In the genomic region with DNA sequence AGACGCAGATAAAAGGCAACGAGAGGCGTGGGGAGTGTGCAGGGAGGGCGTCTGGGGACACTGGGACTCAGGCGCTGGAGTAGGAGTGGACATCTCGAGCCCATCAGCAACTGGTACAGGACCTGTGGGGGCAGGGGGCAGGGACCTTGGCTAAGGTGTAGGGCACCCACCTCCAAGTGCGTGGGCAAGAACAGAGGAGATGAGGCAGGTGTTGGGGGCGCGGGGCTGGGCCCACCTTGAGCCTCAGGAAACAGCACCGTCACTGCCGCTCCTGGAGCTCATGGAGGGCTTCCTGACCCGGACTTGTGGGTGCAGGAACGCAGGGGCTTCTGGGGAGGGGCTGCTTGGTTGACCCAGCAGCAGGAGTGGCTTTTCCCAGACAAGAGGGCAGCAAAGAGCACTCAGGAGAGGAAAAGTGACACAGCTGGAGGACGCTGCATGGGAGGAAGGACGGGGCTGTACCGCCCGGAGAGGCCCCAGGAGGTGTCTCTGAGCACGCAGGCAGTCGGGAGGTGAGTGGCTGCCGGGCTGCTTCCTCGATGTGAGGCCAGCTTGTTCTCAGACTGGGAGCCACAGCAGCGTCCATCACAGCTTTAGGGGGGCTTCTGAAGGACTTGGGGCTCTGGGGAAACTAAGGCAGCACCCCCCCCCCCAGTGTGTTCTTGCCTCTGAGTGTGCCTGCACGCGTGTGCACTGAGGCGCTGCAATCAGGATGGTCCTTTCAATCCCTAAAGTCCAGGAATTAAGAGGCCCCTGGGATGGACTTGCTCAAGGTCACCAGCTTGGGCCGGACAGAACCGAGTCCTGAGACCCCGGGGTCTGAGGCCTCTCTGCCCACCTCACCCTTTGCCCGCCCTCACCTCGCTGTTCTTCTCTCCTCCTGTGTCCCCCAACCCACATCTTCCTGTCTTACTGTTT, we compare ENCODE assay signal across 2 cellular contexts.
A peak's percentile ranks its signal among the peaks of the same experiment; 100 is the strongest.
TF ChIP-seq lines count a peak whose summit lies in the region.

No MANE protein-coding gene starts in this region.

TF ChIP-seq in HEK293, 187 proteins besides CTCF, POLR2A, EP300 and RAD21 (continues in another document):
- TF ChIP-seq ZFHX2 (tag by site-specific recombination; conservative IDR thresholded peaks at IDR 0.05): 0 out of 2 replicates have a peak, but pooled peaks have one; percentile 20
- TF ChIP-seq ZNF624 (tag by site-specific recombination; IDR thresholded peaks at IDR 0.05): no peak
- no peak for TF ChIP-seq PATZ1 (tag by site-specific recombination; IDR thresholded peaks at IDR 0.05)
- no peak for TF ChIP-seq OVOL3 (tag by site-specific recombination; IDR thresholded peaks at IDR 0.05)
- TF ChIP-seq ZSCAN23 (tag by site-specific recombination; IDR thresholded peaks at IDR 0.05): no peak
- TF ChIP-seq ZNF266 (tag by site-specific recombination; IDR thresholded peaks at IDR 0.05; ENCODE audit: low read depth): no peak
- TF ChIP-seq ZNF335 (tag by site-specific recombination; conservative IDR thresholded peaks at IDR 0.05): no peak
- peak; percentile 50; the same call in 1 of the 2 replicates for TF ChIP-seq EGR2 (tag by site-specific recombination; IDR thresholded peaks at IDR 0.05; ENCODE audit: low read depth)
- no peak for TF ChIP-seq ZNF621 (tag by site-specific recombination; IDR thresholded peaks at IDR 0.05)
- no peak for TF ChIP-seq SALL2 (tag by site-specific recombination; IDR thresholded peaks at IDR 0.05; ENCODE audit: borderline replicate concordance)
- TF ChIP-seq, protein P1, sequence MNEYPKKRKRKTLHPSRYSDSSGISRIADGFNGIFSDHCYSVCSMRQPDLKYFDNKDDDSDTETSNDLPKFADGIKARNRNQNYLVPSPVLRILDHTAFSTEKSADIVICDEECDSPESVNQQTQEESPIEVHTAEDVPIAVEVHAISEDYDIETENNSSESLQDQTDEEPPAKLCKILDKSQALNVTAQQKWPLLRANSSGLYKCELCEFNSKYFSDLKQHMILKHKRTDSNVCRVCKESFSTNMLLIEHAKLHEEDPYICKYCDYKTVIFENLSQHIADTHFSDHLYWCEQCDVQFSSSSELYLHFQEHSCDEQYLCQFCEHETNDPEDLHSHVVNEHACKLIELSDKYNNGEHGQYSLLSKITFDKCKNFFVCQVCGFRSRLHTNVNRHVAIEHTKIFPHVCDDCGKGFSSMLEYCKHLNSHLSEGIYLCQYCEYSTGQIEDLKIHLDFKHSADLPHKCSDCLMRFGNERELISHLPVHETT (tag by site-specific recombination; IDR thresholded peaks at IDR 0.05): no peak
- no peak for TF ChIP-seq ZNF26 (tag by site-specific recombination; IDR thresholded peaks at IDR 0.05)
- TF ChIP-seq ZNF416 (tag by site-specific recombination; IDR thresholded peaks at IDR 0.05): no peak
- no peak for TF ChIP-seq PRDM1 (tag by site-specific recombination; IDR thresholded peaks at IDR 0.05)
- TF ChIP-seq ZNF2 (tag by site-specific recombination; IDR thresholded peaks at IDR 0.05): no peak
- peak; percentile 66 for TF ChIP-seq ZIC2 (tag by site-specific recombination; IDR thresholded peaks at IDR 0.05)
- TF ChIP-seq, protein P2, sequence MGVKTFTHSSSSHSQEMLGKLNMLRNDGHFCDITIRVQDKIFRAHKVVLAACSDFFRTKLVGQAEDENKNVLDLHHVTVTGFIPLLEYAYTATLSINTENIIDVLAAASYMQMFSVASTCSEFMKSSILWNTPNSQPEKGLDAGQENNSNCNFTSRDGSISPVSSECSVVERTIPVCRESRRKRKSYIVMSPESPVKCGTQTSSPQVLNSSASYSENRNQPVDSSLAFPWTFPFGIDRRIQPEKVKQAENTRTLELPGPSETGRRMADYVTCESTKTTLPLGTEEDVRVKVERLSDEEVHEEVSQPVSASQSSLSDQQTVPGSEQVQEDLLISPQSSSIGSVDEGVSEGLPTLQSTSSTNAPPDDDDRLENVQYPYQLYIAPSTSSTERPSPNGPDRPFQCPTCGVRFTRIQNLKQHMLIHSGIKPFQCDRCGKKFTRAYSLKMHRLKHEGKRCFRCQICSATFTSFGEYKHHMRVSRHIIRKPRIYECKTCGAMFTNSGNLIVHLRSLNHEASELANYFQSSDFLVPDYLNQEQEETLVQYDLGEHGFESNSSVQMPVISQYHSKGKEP (tag by site-specific recombination; IDR thresholded peaks at IDR 0.05): no peak
- TF ChIP-seq ZNF18 (tag by site-specific recombination; IDR thresholded peaks at IDR 0.05): no peak

TF ChIP-seq in WTC11, 78 proteins besides CTCF, POLR2A, EP300 and RAD21:
- TF ChIP-seq ZNF423 (CRISPR knock-in tag; IDR thresholded peaks at IDR 0.05) (0 out of 2 replicates have a peak, but pooled peaks have one; percentile 13), ATF3 (CRISPR knock-in tag; conservative IDR thresholded peaks at IDR 0.05) (no peak), E2F4 (CRISPR knock-in tag; IDR thresholded peaks at IDR 0.05; ENCODE audit: borderline replicate concordance, low read depth) (no peak)
- TF ChIP-seq, protein P3, sequence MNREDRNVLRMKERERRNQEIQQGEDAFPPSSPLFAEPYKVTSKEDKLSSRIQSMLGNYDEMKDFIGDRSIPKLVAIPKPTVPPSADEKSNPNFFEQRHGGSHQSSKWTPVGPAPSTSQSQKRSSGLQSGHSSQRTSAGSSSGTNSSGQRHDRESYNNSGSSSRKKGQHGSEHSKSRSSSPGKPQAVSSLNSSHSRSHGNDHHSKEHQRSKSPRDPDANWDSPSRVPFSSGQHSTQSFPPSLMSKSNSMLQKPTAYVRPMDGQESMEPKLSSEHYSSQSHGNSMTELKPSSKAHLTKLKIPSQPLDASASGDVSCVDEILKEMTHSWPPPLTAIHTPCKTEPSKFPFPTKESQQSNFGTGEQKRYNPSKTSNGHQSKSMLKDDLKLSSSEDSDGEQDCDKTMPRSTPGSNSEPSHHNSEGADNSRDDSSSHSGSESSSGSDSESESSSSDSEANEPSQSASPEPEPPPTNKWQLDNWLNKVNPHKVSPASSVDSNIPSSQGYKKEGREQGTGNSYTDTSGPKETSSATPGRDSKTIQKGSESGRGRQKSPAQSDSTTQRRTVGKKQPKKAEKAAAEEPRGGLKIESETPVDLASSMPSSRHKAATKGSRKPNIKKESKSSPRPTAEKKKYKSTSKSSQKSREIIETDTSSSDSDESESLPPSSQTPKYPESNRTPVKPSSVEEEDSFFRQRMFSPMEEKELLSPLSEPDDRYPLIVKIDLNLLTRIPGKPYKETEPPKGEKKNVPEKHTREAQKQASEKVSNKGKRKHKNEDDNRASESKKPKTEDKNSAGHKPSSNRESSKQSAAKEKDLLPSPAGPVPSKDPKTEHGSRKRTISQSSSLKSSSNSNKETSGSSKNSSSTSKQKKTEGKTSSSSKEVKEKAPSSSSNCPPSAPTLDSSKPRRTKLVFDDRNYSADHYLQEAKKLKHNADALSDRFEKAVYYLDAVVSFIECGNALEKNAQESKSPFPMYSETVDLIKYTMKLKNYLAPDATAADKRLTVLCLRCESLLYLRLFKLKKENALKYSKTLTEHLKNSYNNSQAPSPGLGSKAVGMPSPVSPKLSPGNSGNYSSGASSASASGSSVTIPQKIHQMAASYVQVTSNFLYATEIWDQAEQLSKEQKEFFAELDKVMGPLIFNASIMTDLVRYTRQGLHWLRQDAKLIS (CRISPR knock-in tag; IDR thresholded peaks at IDR 0.05; ENCODE audit: borderline replicate concordance): no peak
TF ChIP-seq in WTC11: peak in this region for 1.
